ENCODE assay signal across 28 cellular contexts in genomic region chrX:151901821-151902220, GRCh38. TPM values are rescaled to one million over a fixed set of nuclear protein-coding genes. Genes with fewer than 3 reads are reported as not detected.
"Had no signal": no experiment of that assay in that cellular context is flagged by ENCODE, and none has a peak within 500 bp of the region (broad histone marks: within the 10 kb centered on the region; RNA-seq: fewer than 3 reads in every experiment).

No MANE protein-coding gene starts in this region.

- DNase-seq: activated CD4-positive, alpha-beta memory T cell treated with anti-CD3 and anti-CD28 coated beads, Interleukin-2, amount 10 ng/mL, durations not matched to agents 7 days and 5 days; activated CD4-positive, alpha-beta T cell treated with anti-CD3 and anti-CD28 coated beads, Interleukin-2, amount 10 ng/mL, durations not matched to agents 24 days and 14 days; activated effector memory CD4-positive, alpha-beta T cell treated with anti-CD3 and anti-CD28 coated beads, Interleukin-2, amount 50 U/mL, for 16 hours; activated naive CD4-positive, alpha-beta T cell treated with anti-CD3 and anti-CD28 coated beads, Interleukin-2, amount 50 U/mL, for 16 hours; activated naive CD8-positive, alpha-beta T cell treated with anti-CD3 and anti-CD28 coated beads, Interleukin-2, amount 50 U/mL, for 24 hours; activated T-cell treated with anti-CD3 and anti-CD28 coated beads for 4 hours; head of caudate nucleus; left ventricle myocardium superior; mammary epithelial cell; midbrain; psoas muscle; right cardiac atrium; stimulated activated CD4-positive, alpha-beta T cell treated with anti-CD3 and anti-CD28 coated beads, Interleukin-12 subunit alpha, Interleukin-12 subunit beta, amount 100 ng/mL, for 4 hours; stimulated activated CD4-positive, alpha-beta T cell treated with anti-CD3 and anti-CD28 coated beads, Interleukin-4, amount 100 ng/mL, for 4 hours; substantia nigra; T-helper 17 cell; thyroid gland had no signal

- H3K4me1 ChIP-seq: gastroesophageal sphincter, psoas muscle, thyroid gland had no signal

- FAIRE-seq: endometrium, islet of Langerhans had no signal

- H3K4me3 ChIP-seq: cardiac muscle cell, gastroesophageal sphincter, psoas muscle, thyroid gland had no signal

- H3K27ac ChIP-seq: cardiac muscle cell, gastroesophageal sphincter, psoas muscle, thyroid gland had no signal

- H3K9me3 ChIP-seq: gastroesophageal sphincter, psoas muscle, thyroid gland had no signal

- H3K27me3 ChIP-seq: cardiac muscle cell, gastroesophageal sphincter, thyroid gland had no signal

- ATAC-seq: activated naive CD8-positive, alpha-beta T cell treated with anti-CD3 and anti-CD28 coated beads, Interleukin-2, amount 50 U/mL, for 24 hours; gastroesophageal sphincter; left ventricle myocardium superior; psoas muscle; right cardiac atrium; T-helper 17 cell had no signal

RNA-seq across cellular contexts. Expression of gene MAGEA4, which starts 10.9 kb away (rescaled TPM):
- total RNA-seq: activated CD4-positive, alpha-beta memory T cell treated with anti-CD3 and anti-CD28 coated beads, Interleukin-2, amount 10 ng/mL, durations not matched to agents 7 days and 5 days; activated CD4-positive, alpha-beta T cell treated with anti-CD3 and anti-CD28 coated beads, Interleukin-2, amount 10 ng/mL, durations not matched to agents 24 days and 14 days; cardiac muscle cell; chondrocyte; epithelial cell of proximal tubule; fibroblast of lung; gastroesophageal sphincter; left ventricle myocardium superior; mammary epithelial cell; natural killer cell treated with Interleukin-12 subunit alpha and Interleukin-12 subunit beta and Interleukin-15 and Interleukin-18, amount 100 ng/mL, for 72 hours; osteocyte; psoas muscle; right cardiac atrium; skeletal muscle tissue; T-helper 17 cell; ureter had no signal
- polyA plus RNA-seq: cardiac muscle cell, fibroblast of lung, mammary epithelial cell, psoas muscle, right cardiac atrium had no signal
